ENCODE assay signal across 13 cellular contexts in genomic region chr6:142323377-142323776, GRCh38. TPM values are rescaled to one million over a fixed set of nuclear protein-coding genes. Genes with fewer than 3 reads are reported as not detected.
DNase-seq lines count a peak whose midpoint lies in the region; FAIRE-seq and TF ChIP-seq lines count a peak whose summit lies in the region.
"Had no signal": no experiment of that assay in that cellular context is flagged by ENCODE, and none has a peak within 500 bp of the region (broad histone marks: within the 10 kb centered on the region; RNA-seq: fewer than 3 reads in every experiment).

No MANE protein-coding gene starts in this region.

- H2BK120ac ChIP-seq in mesendoderm (ENCODE audit: low read depth, low read length), result no peak overlapping the region

- no peaks in the 10 kb centered on the region for H3K9me3 ChIP-seq in small intestine (ENCODE audit: control insufficient read depth, low read depth)
- H3K9me3 ChIP-seq: neutrophil, suprapubic skin had no signal

- no peak overlapping the region for H2AK5ac ChIP-seq in mesendoderm (ENCODE audit: low read length)

- in situ Hi-C loops in astrocyte of the spinal cord (cut with HindIII; ENCODE audit: low sequenced_read_pairs), result no loop called here

- no peaks in the 10 kb centered on the region for H3K27me3 ChIP-seq in small intestine (ENCODE audit: control insufficient read depth in 2 of 2, insufficient read depth in 2 of 2, low read length in 2 of 2)
- H3K27me3 ChIP-seq in mesendoderm (ENCODE audit: insufficient read depth, low read length, poor library complexity), result no peaks in the 10 kb centered on the region
- H3K27me3 ChIP-seq: neutrophil, suprapubic skin had no signal

- no peak overlapping the region for H3K4me3 ChIP-seq in astrocyte of the spinal cord (ENCODE audit: low read depth, low read length)
- H3K4me3 ChIP-seq in small intestine (ENCODE audit: low read depth in 1 of 2, low read length in 2 of 2), result no peak overlapping the region
- H3K4me3 ChIP-seq in mesendoderm (ENCODE audit: low read length), result no peak overlapping the region
- H3K4me3 ChIP-seq: lung, skin epidermis, suprapubic skin had no signal

- no peak overlapping the region for H3K9ac ChIP-seq in mesendoderm (ENCODE audit: low read length)

- DNase-seq in NCI-H146 (lab: John Stamatoyannopoulos, UW), result peak; percentile 10
- DNase-seq in NCI-H146 treated with DMSO at 0.1 percent for 48 hours (lab: John Stamatoyannopoulos, UW; ENCODE audit: unreplicated experiment), result no peak
- peak; percentile 91 for DNase-seq in NCI-H345 treated with DMSO at 0.1 percent for 48 hours (lab: John Stamatoyannopoulos, UW; ENCODE audit: unreplicated experiment)
- DNase-seq in astrocyte of the spinal cord (ENCODE audit: low read depth, low spot score), result peak; percentile 26
- peak; percentile 58 for DNase-seq in small intestine
- no peak for DNase-seq in stimulated activated naive CD4-positive, alpha-beta T cell treated with Interleukin-2 at 50 U/mL for 16 hours (lab: John Stamatoyannopoulos, UW)
- DNase-seq in mesendoderm, result no peak
- no peak for DNase-seq in KG1 (lab: John Stamatoyannopoulos, UW)
- DNase-seq: IMR-90 had no signal

- FAIRE-seq in small intestine (lab: Jason Lieb, UNC), result no peak

- no peak overlapping the region for H3K18ac ChIP-seq in mesendoderm (ENCODE audit: low read length)

- no peaks in the 10 kb centered on the region for H3K79me1 ChIP-seq in mesendoderm (ENCODE audit: low read length)

- no peak for TF ChIP-seq CTCF in astrocyte of the spinal cord (IDR thresholded peaks at IDR 0.05; ENCODE audit: low read depth, low read length)

- no peak overlapping the region for H2BK15ac ChIP-seq in mesendoderm (replicated peaks; ENCODE audit: low read depth)

- no peak overlapping the region for H3K4me2 ChIP-seq in mesendoderm (ENCODE audit: low read length)

- H3K56ac ChIP-seq in mesendoderm (ENCODE audit: low read length), result no peak overlapping the region

- H3K27ac ChIP-seq in small intestine (ENCODE audit: low read depth in 1 of 2, low read length in 1 of 2), result no peak overlapping the region
- no peak overlapping the region for H3K27ac ChIP-seq in mesendoderm (ENCODE audit: low read depth, low read length)
- H3K27ac ChIP-seq: neutrophil, skin epidermis, suprapubic skin had no signal

- no peak overlapping the region for H3K4ac ChIP-seq in mesendoderm (ENCODE audit: low read depth, low read length)

- no peaks in the 10 kb centered on the region for H3K79me2 ChIP-seq in mesendoderm (ENCODE audit: control insufficient read depth, insufficient read depth, low read length)

- H3K36me3 ChIP-seq in small intestine (ENCODE audit: control insufficient read depth in 2 of 2, insufficient read depth in 2 of 2, low read length in 2 of 2) (no peaks in the 10 kb centered on the region), mesendoderm (ENCODE audit: control insufficient read depth, insufficient read depth, low read length) (no peaks in the 10 kb centered on the region)
- H3K36me3 ChIP-seq: neutrophil, suprapubic skin had no signal

- no peak overlapping the region for H3K23ac ChIP-seq in mesendoderm (ENCODE audit: low read length)

- H4K5ac ChIP-seq in mesendoderm (ENCODE audit: low read length), result no peak overlapping the region

- 33 to 67% (median 51%) methylated on average over 6 of the region's 6 CpGs for WGBS in small intestine, 3 donors
- no CpG with 5 or more reads among the region's 6 CpGs for WGBS in mesendoderm (ENCODE audit: extremely low coverage, insufficient coverage, low lambda C conversion rate)

- H4K8ac ChIP-seq in mesendoderm (ENCODE audit: low read depth, low read length), result no peak overlapping the region

- H2BK5ac ChIP-seq in mesendoderm (ENCODE audit: low read length), result no peak overlapping the region

- no peaks in the 10 kb centered on the region for H3K4me1 ChIP-seq in small intestine (ENCODE audit: control insufficient read depth in 2 of 2, insufficient read depth in 1 of 2, low read depth in 1 of 2, low read length in 1 of 2)
- no peaks in the 10 kb centered on the region for H3K4me1 ChIP-seq in mesendoderm (ENCODE audit: control insufficient read depth, low read depth, low read length)
- H3K4me1 ChIP-seq: suprapubic skin had no signal

RNA-seq across cellular contexts. Expression of gene ADGRG6, which starts 21.6 kb away (rescaled TPM):
- polyA plus RNA-seq in small intestine, result 10 to 100 TPM in 1 of 3 donors, 1 to 10 TPM in 2; 5.4 to 16.3 (median 5.9) TPM
- 1.8 TPM for polyA plus RNA-seq in mesendoderm (2013, experiment 1 of 2)
- 2.1 TPM for polyA plus RNA-seq in mesendoderm (2013, experiment 2 of 2)

Comparison
In these comparisons a context has a peak if more than half of its experiments do, and no peak if none do; other contexts are left out.
1. DNase-seq: peak in NCI-H146 (single experiment), NCI-H345 treated with DMSO at 0.1 percent for 48 hours (single experiment), astrocyte of the spinal cord (single experiment) and small intestine (single experiment); none in NCI-H146 treated with DMSO at 0.1 percent for 48 hours (single experiment), stimulated activated naive CD4-positive, alpha-beta T cell treated with Interleukin-2 at 50 U/mL for 16 hours (single experiment), mesendoderm (single experiment) and KG1 (single experiment).